Comparison of ENCODE assay signal across 8 cellular contexts in the genomic region with DNA sequence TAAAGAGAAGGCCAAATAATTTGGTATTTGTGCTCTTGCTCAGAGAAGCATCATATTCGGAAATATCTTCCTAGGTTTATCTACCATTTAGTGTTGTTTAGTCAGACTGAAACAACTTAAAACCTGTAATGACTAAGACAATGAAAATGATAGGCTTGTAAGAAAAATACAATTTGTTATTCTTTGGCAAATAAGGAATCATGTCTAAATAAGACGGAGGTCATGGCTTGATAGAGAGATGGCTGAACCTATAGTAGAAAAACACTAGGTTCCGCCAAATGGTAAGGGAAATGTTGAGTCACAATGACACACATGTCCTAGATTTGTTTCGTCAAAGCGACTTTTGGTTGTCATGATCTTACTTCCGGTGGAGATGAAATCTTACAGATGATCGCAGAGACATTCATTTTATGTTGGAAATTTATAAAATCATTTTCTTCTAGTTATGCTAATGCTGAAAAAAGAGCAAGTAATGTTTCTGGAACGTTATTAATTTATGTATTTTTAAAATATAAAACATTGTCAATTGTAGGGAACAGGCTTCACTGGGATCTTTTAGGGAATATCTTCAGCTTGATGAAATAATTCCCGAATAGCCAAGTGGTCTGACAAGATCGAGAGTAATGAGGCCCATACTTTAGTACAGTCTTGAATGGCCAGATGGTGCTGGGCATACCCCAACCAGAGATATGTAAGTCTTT. TPM values are rescaled to one million over a fixed set of nuclear protein-coding genes. Genes with fewer than 3 reads are reported as not detected.
DNase-seq lines count a peak whose midpoint lies in the region; ATAC-seq and TF ChIP-seq lines count a peak whose summit lies in the region.

No MANE protein-coding gene starts in this region.

- no peaks in the 10 kb centered on the region for H4K20me1 ChIP-seq in smooth muscle cell (ENCODE audit: low read depth)

- intact Hi-C loops in heart right ventricle (cut with DNase I) (loop anchor here in 2 of 10 donors (1.0 to 5.0 kb wide), 2 partner anchors 28 to 37 kb away; no protein-coding TSS in a partner anchor), cardiac septum (cut with DNase I) (no loop called here)

- H3K4me3 Mint-ChIP-seq in T-helper 17 cell, result peak overlapping the region; percentile 87

- no peak overlapping the region for H2AFZ ChIP-seq in smooth muscle cell (ENCODE audit: low read depth)

- TF ChIP-seq EP300 in suprapubic skin (IDR thresholded peaks at IDR 0.05), result no peak

- peaks cover 0 to 70% (median 22%) of the 10 kb centered on the region in 9 donors for H3K4me1 ChIP-seq in heart right ventricle
- H3K4me1 ChIP-seq in suprapubic skin, result peaks cover 10% of the 10 kb centered on the region
- no peaks in the 10 kb centered on the region for H3K4me1 ChIP-seq in smooth muscle cell (ENCODE audit: low read depth)

- peak in 5 of 8 donors; percentile 14 to 43 (median 30) for ATAC-seq in heart right ventricle
- ATAC-seq in T-helper 17 cell, result peak; percentile 22

- TF ChIP-seq POLR2A in suprapubic skin (IDR thresholded peaks at IDR 0.05), result peak in 1 of 2 donors; percentile 44

- H3K27ac Mint-ChIP-seq in T-helper 17 cell, result peak overlapping the region; percentile 100

- TF ChIP-seq CTCF in heart right ventricle (IDR thresholded peaks at IDR 0.05) (no peak), fibroblast of the aortic adventitia (IDR thresholded peaks at IDR 0.05; ENCODE audit: insufficient read depth, low read length) (no peak), suprapubic skin (IDR thresholded peaks at IDR 0.05) (no peak), smooth muscle cell (IDR thresholded peaks at IDR 0.05; ENCODE audit: borderline replicate concordance, insufficient read depth, poor library complexity, severe bottlenecking) (no peak)

- H3K9ac ChIP-seq in smooth muscle cell (ENCODE audit: low read depth), result no peak overlapping the region

- H3K27ac ChIP-seq in heart right ventricle (peak overlapping the region; percentile 57 to 98 (median 84)), suprapubic skin (peak overlapping the region; percentile 82), smooth muscle cell (ENCODE audit: low read depth) (no peak overlapping the region)

- DNase-seq in heart right ventricle (no peak), cardiac septum (ENCODE audit: low spot score) (no peak), T-helper 17 cell (peak in 1 of 3 donors; percentile 19), fibroblast of the aortic adventitia (ENCODE audit: low read depth) (peak; percentile 78), suprapubic skin (ENCODE audit: low spot score in 2 of 2) (no peak), smooth muscle cell (lab: John Stamatoyannopoulos, UW; ENCODE audit: unreplicated experiment) (no peak), DMS 273 treated with DMSO at 0.1 percent for 48 hours (lab: John Stamatoyannopoulos, UW) (no peak), NCI-H2171 (lab: John Stamatoyannopoulos, UW) (no peak)

- H3K4me2 ChIP-seq in smooth muscle cell, result no peak overlapping the region

- H3K79me2 ChIP-seq in smooth muscle cell (ENCODE audit: low read depth), result no peaks in the 10 kb centered on the region

- no peaks in the 10 kb centered on the region for H3K27me3 ChIP-seq in heart right ventricle
- no peaks in the 10 kb centered on the region for H3K27me3 ChIP-seq in suprapubic skin
- no peaks in the 10 kb centered on the region for H3K27me3 ChIP-seq in smooth muscle cell (ENCODE audit: low read depth)

- H3K9me3 ChIP-seq in heart right ventricle (no peaks in the 10 kb centered on the region), T-helper 17 cell (ENCODE audit: control insufficient read depth, low read length, poor library complexity, severe bottlenecking) (peaks cover 2% of the 10 kb centered on the region), suprapubic skin (no peaks in the 10 kb centered on the region), smooth muscle cell (replicated peaks; ENCODE audit: low read depth) (no peaks in the 10 kb centered on the region)

- H3K27me3 Mint-ChIP-seq in T-helper 17 cell, result no peaks in the 10 kb centered on the region

- peaks cover 2% of the 10 kb centered on the region for H3K36me3 Mint-ChIP-seq in T-helper 17 cell (ENCODE audit: low read depth)

- H3K36me3 ChIP-seq in heart right ventricle (peaks cover 0 to 20% (median 0%) of the 10 kb centered on the region in 9 donors), suprapubic skin (no peaks in the 10 kb centered on the region), smooth muscle cell (ENCODE audit: low read depth) (no peaks in the 10 kb centered on the region)

- no peaks in the 10 kb centered on the region for H3F3A ChIP-seq in smooth muscle cell (ENCODE audit: low read depth)

- 65 to 81% methylated on average over 10 of the region's 10 CpGs for WGBS in heart right ventricle, 2 donors
- 83% methylated on average over 10 of the region's 10 CpGs for WGBS in suprapubic skin
- WGBS in smooth muscle cell (ENCODE audit: low lambda C conversion rate), result 87% methylated on average over 10 of the region's 10 CpGs

- H3K4me1 Mint-ChIP-seq in T-helper 17 cell, result peaks cover 47% of the 10 kb centered on the region

- H3K4me3 ChIP-seq in heart right ventricle (peak overlapping the region in 9 of 10 donors; percentile 40 to 71 (median 53)), fibroblast of the aortic adventitia (ENCODE audit: low read depth, low read length) (peak overlapping the region; percentile 73), suprapubic skin (peak overlapping the region; percentile 44), smooth muscle cell (no peak overlapping the region)

RNA-seq across cellular contexts. Expression of gene SRGN, which starts 1.0 kb away (rescaled TPM):
- total RNA-seq in heart right ventricle, result 100 to 1,000 TPM in 1 of 10 donors, 10 to 100 TPM in 9; 30.0 to 156 (median 51.8) TPM
- 10 to 100 TPM; 23.1 to 99.2 TPM for polyA plus RNA-seq in heart right ventricle
- total RNA-seq in cardiac septum, result 52.1 TPM
- 100 to 1,000 TPM; 382 to 467 TPM for total RNA-seq in T-helper 17 cell
- total RNA-seq in fibroblast of the aortic adventitia (ENCODE audit: low replicate concordance), result 65.8 and 127 TPM in 2 replicates
- 10 to 100 TPM; 17.2 to 24.9 (median 21.2) TPM for total RNA-seq in suprapubic skin
- not detected in 2 replicates for total RNA-seq in smooth muscle cell
- polyA plus RNA-seq in smooth muscle cell, result not detected in 2 replicates

RNA-seq across cellular contexts. Expression of gene VPS26A, which starts 35.0 kb away (rescaled TPM):
- total RNA-seq in heart right ventricle, result 10 to 100 TPM; 30.0 to 43.8 (median 35.2) TPM
- 10 to 100 TPM; 15.9 to 20.0 TPM for polyA plus RNA-seq in heart right ventricle
- total RNA-seq in cardiac septum, result 31.7 TPM
- total RNA-seq in T-helper 17 cell, result 10 to 100 TPM; 28.7 to 36.7 TPM
- total RNA-seq in fibroblast of the aortic adventitia (ENCODE audit: low replicate concordance), result 49.2 and 54.9 TPM in 2 replicates
- 10 to 100 TPM; 29.9 to 33.4 (median 32.1) TPM for total RNA-seq in suprapubic skin
- 28.3 and 46.7 TPM in 2 replicates for total RNA-seq in smooth muscle cell
- 36.8 and 45.4 TPM in 2 replicates for polyA plus RNA-seq in smooth muscle cell

Comparison
In these comparisons a context has a peak if more than half of its experiments do, and no peak if none do; other contexts are left out.
1. RNA of gene SRGN, which starts 1.0 kb away (total RNA-seq): 382 to 467 TPM in T-helper 17 cell, 65.8 to 127 TPM in fibroblast of the aortic adventitia, 30.0 to 156 TPM in heart right ventricle, 52.1 TPM in cardiac septum (single experiment) and 17.2 to 24.9 TPM in suprapubic skin; not detected in smooth muscle cell; every median in the first group is over 10 times any median in the second.